ENCODE assay signal across 16 cellular contexts in the genomic region with DNA sequence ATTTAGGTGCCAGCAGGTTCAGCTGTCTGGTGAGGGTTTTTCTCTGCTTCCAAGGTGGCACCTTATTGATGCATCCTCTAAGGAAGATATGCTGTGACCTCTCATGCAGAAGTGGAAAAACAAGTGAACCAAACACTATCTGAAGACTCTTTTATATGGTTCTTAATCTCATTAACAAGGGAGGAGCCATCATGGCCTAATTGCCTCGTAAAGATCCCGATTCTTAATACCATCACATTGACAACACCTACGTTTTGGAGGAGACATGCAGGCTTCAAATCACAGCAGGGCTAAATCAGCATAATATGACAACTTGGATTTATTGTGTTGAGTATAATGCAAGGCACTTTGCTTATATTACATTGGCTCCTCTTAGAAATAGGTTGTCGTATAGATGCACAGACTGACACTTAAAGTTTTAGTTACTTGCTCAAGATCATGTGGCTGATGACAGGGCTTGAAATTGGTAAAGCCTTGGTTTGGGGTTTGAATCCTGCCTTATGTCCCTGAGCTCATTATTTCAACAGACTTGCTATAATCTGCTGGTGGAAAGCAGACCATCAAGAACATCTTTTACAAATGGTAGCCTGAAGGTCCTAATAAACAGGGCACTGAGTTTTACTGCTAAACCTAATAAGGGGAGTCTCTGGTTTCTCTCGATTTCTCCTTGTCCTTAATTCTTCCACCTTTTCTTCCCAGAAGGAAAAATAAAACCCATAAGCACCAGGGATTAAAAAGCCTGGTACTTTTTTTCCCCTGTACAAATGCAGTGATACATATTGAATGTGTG.
DNase-seq lines count a peak whose midpoint lies in the region; ATAC-seq and TF ChIP-seq lines count a peak whose summit lies in the region.
"Had no signal": no experiment of that assay in that cellular context is flagged by ENCODE, and none has a peak within 500 bp of the region (broad histone marks: within the 10 kb centered on the region; RNA-seq: fewer than 3 reads in every experiment).

No MANE protein-coding gene starts in this region.

- 78% methylated on average over 5 of the region's 5 CpGs for WGBS in mammary epithelial cell (ENCODE audit: low coverage, missing lambda C conversion rate)
- WGBS in transverse colon (ENCODE audit: low coverage in 1 of 2), 2 donors = 33 to 60% methylated on average over 3 to 5 of the region's 5 CpGs

- peaks cover 18% of the 10 kb centered on the region for H3K36me3 Mint-ChIP-seq in MCF 10A (ENCODE audit: insufficient read depth, unreplicated experiment)
- no peaks in the 10 kb centered on the region for H3K36me3 Mint-ChIP-seq in activated naive CD8-positive, alpha-beta T cell treated with anti-CD3 and anti-CD28 coated beads, Interleukin-2, amount 50 U/mL, for 24 hours (ENCODE audit: low read depth)
- H3K36me3 Mint-ChIP-seq: CD14-positive monocyte had no signal

- CTCF ChIA-PET in MCF 10A (lab: Yijun Ruan, JAX) (interaction anchor here (0.8 to 1.1 kb wide), 3 partner anchors 12 to 62 kb away, joined by 3 to 8 read pairs (median 4); no protein-coding TSS in a partner anchor), mammary epithelial cell (lab: Charles Lee; ENCODE audit: low non-redundant PET) (no interaction called here)

- ATAC-seq in activated naive CD8-positive, alpha-beta T cell treated with anti-CD3 and anti-CD28 coated beads, Interleukin-2, amount 50 U/mL, for 24 hours = no peak
- ATAC-seq in foreskin keratinocyte = no peak
- ATAC-seq: K562, PC-3 had no signal

- peaks cover 4% of the 10 kb centered on the region for H3K79me2 ChIP-seq in mammary epithelial cell (ENCODE audit: insufficient read depth, low read length)

- H3K4me3 ChIP-seq in mammary epithelial cell (replicated peaks in 1 of 3; ENCODE audit: insufficient read depth in 1 of 3, low read depth in 2 of 3, low read length in 3 of 3) (no peak overlapping the region), ascending aorta (no peak overlapping the region), muscle layer of duodenum (ENCODE audit: low read depth in 1 of 2, low read length in 2 of 2) (no peak overlapping the region), transverse colon (no peak overlapping the region)
- H3K4me3 ChIP-seq: K562 had no signal

- POLR2A ChIA-PET in MCF 10A (lab: Yijun Ruan, JAX) = interaction anchor here (0.9 to 1.7 kb wide), 7 partner anchors 11 to 88 kb away, joined by 3 to 11 read pairs (median 4); a partner anchor contains a TSS

- H3K36me3 ChIP-seq in mammary epithelial cell (ENCODE audit: insufficient read depth, low read length) (no peaks in the 10 kb centered on the region), ascending aorta (no peaks in the 10 kb centered on the region), muscle layer of duodenum (ENCODE audit: control insufficient read depth in 1 of 2, insufficient read depth in 2 of 2, low read length in 2 of 2) (no peaks in the 10 kb centered on the region), transverse colon (no peaks in the 10 kb centered on the region)

- H3K27me3 Mint-ChIP-seq in MCF 10A (ENCODE audit: insufficient read depth, unreplicated experiment) = no peaks in the 10 kb centered on the region
- H3K27me3 Mint-ChIP-seq in activated naive CD8-positive, alpha-beta T cell treated with anti-CD3 and anti-CD28 coated beads, Interleukin-2, amount 50 U/mL, for 24 hours = no peaks in the 10 kb centered on the region

- H3K27ac ChIP-seq in mammary epithelial cell (ENCODE audit: insufficient read depth, low read depth, low read length) (no peak overlapping the region), ascending aorta (peak overlapping the region; percentile 22 to 33), muscle layer of duodenum (ENCODE audit: low read length) (peak overlapping the region; percentile 0), transverse colon (peak overlapping the region; percentile 28 to 83 (median 62)), foreskin keratinocyte (no peak overlapping the region)
- H3K27ac ChIP-seq: 22Rv1 had no signal

- H3K27me3 ChIP-seq in mammary epithelial cell (ENCODE audit: insufficient read depth, low read length) (no peaks in the 10 kb centered on the region), ascending aorta (no peaks in the 10 kb centered on the region), muscle layer of duodenum (ENCODE audit: low read depth, low read length) (no peaks in the 10 kb centered on the region), transverse colon (no peaks in the 10 kb centered on the region), foreskin keratinocyte (no peaks in the 10 kb centered on the region)

- H3K9ac ChIP-seq in mammary epithelial cell (ENCODE audit: insufficient read depth, low read length) = no peak overlapping the region

- H3K9me3 ChIP-seq in mammary epithelial cell (replicated peaks; ENCODE audit: insufficient read depth, low read length) (peaks cover 4% of the 10 kb centered on the region), ascending aorta (no peaks in the 10 kb centered on the region), muscle layer of duodenum (ENCODE audit: control insufficient read depth in 1 of 2, low read length in 2 of 2) (no peaks in the 10 kb centered on the region), transverse colon (no peaks in the 10 kb centered on the region)

- no peaks in the 10 kb centered on the region for H3K4me1 Mint-ChIP-seq in MCF 10A (ENCODE audit: insufficient read depth, unreplicated experiment)
- H3K4me1 Mint-ChIP-seq in activated naive CD8-positive, alpha-beta T cell treated with anti-CD3 and anti-CD28 coated beads, Interleukin-2, amount 50 U/mL, for 24 hours = no peaks in the 10 kb centered on the region
- H3K4me1 Mint-ChIP-seq: CD14-positive monocyte had no signal

- TF ChIP-seq CTCF in MCF 10A (IDR thresholded peaks at IDR 0.05; ENCODE audit: unreplicated experiment) (no peak), mammary epithelial cell (conservative IDR thresholded peaks at IDR 0.05 in 1 of 2, IDR thresholded peaks at IDR 0.05 in 1 of 2; ENCODE audit: extremely low read depth in 1 of 2, insufficient read depth in 1 of 2, low read depth in 1 of 2, low read length in 2 of 2) (no peak), ascending aorta (IDR thresholded peaks at IDR 0.05) (no peak), transverse colon (IDR thresholded peaks at IDR 0.05) (no peak), foreskin keratinocyte (conservative IDR thresholded peaks at IDR 0.05) (no peak)

- intact Hi-C loops in MCF 10A (cut with micrococcal nuclease) = no loop called here
- intact Hi-C loops in mammary epithelial cell (cut with micrococcal nuclease) = no loop called here
- intact Hi-C loops in ascending aorta (cut with DNase I) = loop anchor here (10.0 kb wide), 1 partner anchor 55 kb away; no protein-coding TSS in a partner anchor
- intact Hi-C loops in transverse colon (cut with DNase I; ENCODE audit: low total_unique reads) = no loop called here

- peak overlapping the region; percentile 15 for H3K4me3 Mint-ChIP-seq in MCF 10A (ENCODE audit: unreplicated experiment)
- no peak overlapping the region for H3K4me3 Mint-ChIP-seq in activated naive CD8-positive, alpha-beta T cell treated with anti-CD3 and anti-CD28 coated beads, Interleukin-2, amount 50 U/mL, for 24 hours
- H3K4me3 Mint-ChIP-seq: CD14-positive monocyte had no signal

- TF ChIP-seq POLR2A in transverse colon (IDR thresholded peaks at IDR 0.05) = no peak

- H3K4me1 ChIP-seq in mammary epithelial cell (ENCODE audit: insufficient read depth, low read length) (peaks cover 12% of the 10 kb centered on the region), ascending aorta (peaks cover 0 to 8% of the 10 kb centered on the region in 2 donors), muscle layer of duodenum (ENCODE audit: control insufficient read depth in 1 of 2, insufficient read depth in 2 of 2, low read length in 2 of 2) (peaks cover 0 to 14% of the 10 kb centered on the region in 2 donors), transverse colon (peaks cover 6 to 44% (median 26%) of the 10 kb centered on the region in 4 donors), foreskin keratinocyte (no peaks in the 10 kb centered on the region)

- in situ Hi-C loops in mammary epithelial cell (cut with MboI; ENCODE audit: low sequenced_read_pairs in 2 of 2) (no loop called here), transverse colon (cut with MboI; ENCODE audit: low pct_ligation_motif_present in 1 of 4, low pct_unique_long_range_greater_than_20kb in 1 of 4, low sequenced_read_pairs in 3 of 4) (no loop called here)

- DNase-seq in MCF 10A (ENCODE audit: unreplicated experiment) (no peak), mammary epithelial cell (no peak), ascending aorta (ENCODE audit: low spot score in 2 of 2) (no peak), transverse colon (no peak), HPDE6-E6E7 (ENCODE audit: extremely low spot score) (no peak), foreskin keratinocyte (no peak)
- DNase-seq in activated naive CD8-positive, alpha-beta T cell treated with anti-CD3 and anti-CD28 coated beads, Interleukin-2, amount 50 U/mL, for 24 hours = no peak
- DNase-seq: COR-L47, DMS53, NCI-H1092, NCI-H69 had no signal

- TF ChIP-seq EP300 in transverse colon (IDR thresholded peaks at IDR 0.05; ENCODE audit: low read depth) = no peak

- H3K9me3 Mint-ChIP-seq in MCF 10A (ENCODE audit: unreplicated experiment) = no peaks in the 10 kb centered on the region
- no peaks in the 10 kb centered on the region for H3K9me3 Mint-ChIP-seq in activated naive CD8-positive, alpha-beta T cell treated with anti-CD3 and anti-CD28 coated beads, Interleukin-2, amount 50 U/mL, for 24 hours

- H3K4me2 ChIP-seq in mammary epithelial cell (ENCODE audit: insufficient read depth, low read depth, low read length) = no peak overlapping the region

- no TSS peak for BruUV-seq in MCF 10A (replicated peaks; lab: Mats Ljungman, UMichigan)
- no TSS peak for BruUV-seq in mammary epithelial cell (replicated peaks; lab: Mats Ljungman, UMichigan)

- no peaks in the 10 kb centered on the region for H4K20me1 ChIP-seq in mammary epithelial cell (ENCODE audit: insufficient read depth, low read length)

- H3K27ac Mint-ChIP-seq in MCF 10A (ENCODE audit: low read depth, unreplicated experiment) = peak overlapping the region; percentile 14
- no peak overlapping the region for H3K27ac Mint-ChIP-seq in activated naive CD8-positive, alpha-beta T cell treated with anti-CD3 and anti-CD28 coated beads, Interleukin-2, amount 50 U/mL, for 24 hours
- H3K27ac Mint-ChIP-seq: CD14-positive monocyte had no signal

- H2AFZ ChIP-seq in mammary epithelial cell (ENCODE audit: low read depth, low read length) = no peak overlapping the region

- dilution Hi-C loops in mammary epithelial cell (cut with HindIII; ENCODE audit: low sequenced_read_pairs) = no loop called here

Comparison
In these comparisons a context has a peak if more than half of its experiments do, and no peak if none do; other contexts are left out.
1. H3K27ac ChIP-seq: peak in ascending aorta (2 of 2), muscle layer of duodenum (single experiment) and transverse colon (4 of 4); none in mammary epithelial cell (single experiment) and foreskin keratinocyte (single experiment).